Comparison of ENCODE assay signal across 10 cellular contexts in the genomic region with DNA sequence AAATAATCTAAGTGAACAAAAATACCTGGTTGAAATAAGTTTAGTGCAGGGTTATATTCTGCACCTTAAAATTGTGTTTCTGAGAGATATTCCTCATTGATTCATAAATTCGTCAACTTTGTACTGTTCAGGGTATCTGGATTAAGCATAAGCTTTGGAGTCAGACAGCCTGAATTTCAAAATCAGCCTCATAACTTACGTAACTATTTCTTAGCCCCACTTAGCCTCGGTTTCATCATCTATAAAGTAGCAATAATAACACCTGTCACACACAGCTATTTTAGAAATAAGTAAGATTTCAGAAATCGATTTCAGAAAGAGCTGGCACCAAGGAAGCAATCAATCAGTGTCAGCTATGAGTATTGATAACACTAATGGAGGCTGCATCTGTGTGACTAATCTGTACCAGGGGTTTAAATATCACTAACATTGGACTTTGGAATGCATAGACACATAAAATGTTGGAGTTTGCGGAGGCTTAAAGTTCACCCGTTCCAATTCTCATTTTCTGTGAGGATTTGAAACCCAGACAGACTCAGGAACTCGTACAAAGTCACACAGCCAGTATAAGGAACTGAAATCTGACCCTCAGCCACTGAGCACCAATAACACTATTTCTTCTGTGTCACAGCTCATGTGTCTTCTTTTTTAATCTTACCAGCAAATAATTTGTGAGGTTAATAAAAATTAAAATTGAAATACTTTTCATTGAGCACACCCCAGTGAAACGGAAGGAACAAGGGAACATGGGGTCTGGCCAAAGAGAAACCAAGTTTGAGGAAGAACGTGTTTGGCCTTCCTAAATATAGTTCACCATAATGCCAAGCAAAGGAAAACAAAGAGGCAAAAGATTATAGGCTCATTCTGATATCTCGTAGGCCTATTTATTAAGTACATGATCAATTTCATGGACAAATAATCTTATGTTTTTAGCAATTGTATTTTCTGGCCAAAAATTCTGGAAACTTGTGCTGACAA.
DNase-seq lines count a peak whose midpoint lies in the region; ATAC-seq, FAIRE-seq and TF ChIP-seq lines count a peak whose summit lies in the region.
"Had no signal": no experiment of that assay in that cellular context is flagged by ENCODE, and none has a peak within 500 bp of the region (broad histone marks: within the 10 kb centered on the region; RNA-seq: fewer than 3 reads in every experiment).

No MANE protein-coding gene starts in this region.

- no peaks in the 10 kb centered on the region for H4K20me1 ChIP-seq in smooth muscle cell (ENCODE audit: low read depth)

- H3K9me3 ChIP-seq in adipocyte (ENCODE audit: control insufficient read depth, low read length) (no peaks in the 10 kb centered on the region), smooth muscle cell (replicated peaks; ENCODE audit: low read depth) (no peaks in the 10 kb centered on the region)

- H3F3A ChIP-seq in smooth muscle cell (ENCODE audit: low read depth), result no peaks in the 10 kb centered on the region

- ATAC-seq in GM21381 (IDR thresholded peaks at IDR 0.05; ENCODE audit: unreplicated experiment), result peak; percentile 47
- ATAC-seq in HG03354 (IDR thresholded peaks at IDR 0.05; ENCODE audit: poor library complexity, severe bottlenecking, unreplicated experiment), result peak; percentile 59

- peak; percentile 83 for FAIRE-seq in GM12891 (lab: Jason Lieb, UNC)
- FAIRE-seq: G401.6 had no signal

- H3K36me3 ChIP-seq in adipocyte (ENCODE audit: control insufficient read depth, insufficient read depth, low read length, severe bottlenecking) (no peaks in the 10 kb centered on the region), smooth muscle cell (ENCODE audit: low read depth) (no peaks in the 10 kb centered on the region)

- H2AFZ ChIP-seq in smooth muscle cell (ENCODE audit: low read depth), result no peak overlapping the region

- DNase-seq in GM12891 (ENCODE audit: insufficient read length, low spot score), result no peak
- peak; percentile 25 for DNase-seq in adipocyte (ENCODE audit: low read depth)
- DNase-seq in GM19240 (ENCODE audit: insufficient read length, low spot score), result no peak
- DNase-seq in smooth muscle cell (lab: John Stamatoyannopoulos, UW; ENCODE audit: unreplicated experiment), result no peak
- DNase-seq in HUDEP-2 (lab: John Stamatoyannopoulos, UW; ENCODE audit: unreplicated experiment in 76 of 76), result no peak
- DNase-seq in NCI-H345 (lab: John Stamatoyannopoulos, UW), result no peak
- DNase-seq: NCI-H524 had no signal

- TF ChIP-seq CTCF in smooth muscle cell (IDR thresholded peaks at IDR 0.05; ENCODE audit: borderline replicate concordance, insufficient read depth, poor library complexity, severe bottlenecking), result no peak

- H3K27me3 ChIP-seq in adipocyte (replicated peaks; ENCODE audit: control insufficient read depth, insufficient read depth, low read length) (no peaks in the 10 kb centered on the region), smooth muscle cell (ENCODE audit: low read depth) (no peaks in the 10 kb centered on the region)

- 84% methylated on average over 10 of the region's 10 CpGs for WGBS in smooth muscle cell (ENCODE audit: low lambda C conversion rate)

- peaks cover 5% of the 10 kb centered on the region for H3K4me1 ChIP-seq in adipocyte (ENCODE audit: control insufficient read depth, insufficient read depth, low read length)
- H3K4me1 ChIP-seq in smooth muscle cell (ENCODE audit: low read depth), result no peaks in the 10 kb centered on the region

- no peaks in the 10 kb centered on the region for H3K79me2 ChIP-seq in smooth muscle cell (ENCODE audit: low read depth)

- TF ChIP-seq POLR2A in GM12891 (IDR thresholded peaks at IDR 0.05; ENCODE audit: low read depth, low read length), result no peak

- H3K4me2 ChIP-seq in smooth muscle cell, result no peak overlapping the region

- H3K27ac ChIP-seq in smooth muscle cell (ENCODE audit: low read depth), result no peak overlapping the region

- H3K9ac ChIP-seq in adipocyte (ENCODE audit: low read length), result no peak overlapping the region
- H3K9ac ChIP-seq in smooth muscle cell (ENCODE audit: low read depth), result no peak overlapping the region

- H3K4me3 ChIP-seq in adipocyte (ENCODE audit: low read length) (no peak overlapping the region), smooth muscle cell (no peak overlapping the region)

TF ChIP-seq in GM12891, 5 proteins besides CTCF, POLR2A, EP300 and RAD21:
- peak; percentile 95 for TF ChIP-seq SPI1 (IDR thresholded peaks at IDR 0.05; ENCODE audit: low read depth, low read length)
- no peak for TF ChIP-seq POU2F2 (IDR thresholded peaks at IDR 0.05; ENCODE audit: low read depth, low read length)
- TF ChIP-seq TAF1 (IDR thresholded peaks at IDR 0.05; ENCODE audit: low read depth, low read length), result no peak
- TF ChIP-seq POLR2AphosphoS5 (IDR thresholded peaks at IDR 0.05; ENCODE audit: low read depth, low read length), result no peak
